23 cellular contexts compared by ENCODE assay signal in the genomic region with DNA sequence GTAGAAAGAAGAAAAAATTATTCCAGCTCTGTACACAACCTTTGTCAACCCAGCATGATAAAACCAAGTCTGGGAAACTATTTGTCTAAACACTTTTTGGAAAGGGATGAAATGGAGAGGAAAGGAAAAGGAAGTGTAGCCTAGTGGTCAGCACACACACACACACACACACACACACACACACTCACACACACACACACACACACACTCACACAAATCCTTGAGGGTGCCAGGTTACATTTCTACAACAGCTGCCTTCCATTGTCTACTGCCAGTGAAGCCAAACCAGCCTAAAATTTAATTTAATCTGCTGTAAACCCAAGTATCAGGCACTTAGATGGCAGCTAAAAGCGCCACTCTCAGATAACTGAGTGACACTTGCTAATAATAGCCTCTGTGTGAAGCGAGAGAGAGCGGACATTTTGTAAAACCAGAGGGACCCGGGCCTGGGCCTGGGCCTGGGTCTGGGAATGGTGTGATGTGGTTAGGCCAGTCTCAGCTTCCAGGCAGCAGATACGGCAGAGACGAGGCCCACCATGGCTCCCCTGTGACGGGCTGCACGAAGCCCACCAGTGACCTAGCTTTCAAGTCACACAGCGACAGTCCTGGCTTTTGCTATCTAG. TPM values are rescaled to one million over a fixed set of nuclear protein-coding genes. Genes with fewer than 3 reads are reported as not detected.
DNase-seq lines count a peak whose midpoint lies in the region; ATAC-seq and TF ChIP-seq lines count a peak whose summit lies in the region.
"Had no signal": no experiment of that assay in that cellular context is flagged by ENCODE, and none has a peak within 500 bp of the region (broad histone marks: within the 10 kb centered on the region; RNA-seq: fewer than 3 reads in every experiment).

No MANE protein-coding gene starts in this region.

- no peaks in the 10 kb centered on the region for H3K9me3 ChIP-seq in SJCRH30 (replicated peaks)
- H3K9me3 ChIP-seq: adrenal gland, breast epithelium had no signal

- TF ChIP-seq CTCF in GM23338 (conservative IDR thresholded peaks at IDR 0.05; ENCODE audit: low read depth in 2 of 2) (no peak), osteocyte (IDR thresholded peaks at IDR 0.05) (no peak), progenitor cell of endocrine pancreas (IDR thresholded peaks at IDR 0.05; ENCODE audit: unreplicated experiment) (no peak)

- H3K4me1 Mint-ChIP-seq in GM23338: peaks cover 87% of the 10 kb centered on the region
- peaks cover 19% of the 10 kb centered on the region for H3K4me1 Mint-ChIP-seq in osteocyte (ENCODE audit: unreplicated experiment)
- peaks cover 22% of the 10 kb centered on the region for H3K4me1 Mint-ChIP-seq in progenitor cell of endocrine pancreas (ENCODE audit: low read depth)

- H3K27ac ChIP-seq in GM23338 (ENCODE audit: low read depth): peak overlapping the region; percentile 91
- H3K27ac ChIP-seq in SJCRH30: peak overlapping the region; percentile 36
- H3K27ac ChIP-seq: adrenal gland, breast epithelium had no signal

- H3K9me3 Mint-ChIP-seq in GM23338 (no peaks in the 10 kb centered on the region), osteocyte (ENCODE audit: unreplicated experiment) (no peaks in the 10 kb centered on the region), progenitor cell of endocrine pancreas (ENCODE audit: low read depth) (no peaks in the 10 kb centered on the region)
- H3K9me3 Mint-ChIP-seq: activated CD4-positive, alpha-beta T cell treated with anti-CD3 and anti-CD28 coated beads, Interleukin-2, amount 10 ng/mL, durations not matched to agents 7 days and 5 days had no signal

- H3K79me2 ChIP-seq in GM23338 (replicated peaks; ENCODE audit: insufficient read depth): peaks cover 99% of the 10 kb centered on the region

- intact Hi-C loops in left cardiac atrium (cut with DNase I): no loop called here

- H4K20me1 ChIP-seq in GM23338 (replicated peaks; ENCODE audit: insufficient read depth): peaks cover 31% of the 10 kb centered on the region

- H3K27ac Mint-ChIP-seq in GM23338: peak overlapping the region; percentile 90
- no peak overlapping the region for H3K27ac Mint-ChIP-seq in osteocyte (ENCODE audit: unreplicated experiment)
- H3K27ac Mint-ChIP-seq in progenitor cell of endocrine pancreas: no peak overlapping the region
- H3K27ac Mint-ChIP-seq: activated CD4-positive, alpha-beta T cell treated with anti-CD3 and anti-CD28 coated beads, Interleukin-2, amount 10 ng/mL, durations not matched to agents 7 days and 5 days had no signal

- H3K36me3 ChIP-seq in GM23338 (ENCODE audit: insufficient read depth): no peaks in the 10 kb centered on the region
- peaks cover 3% of the 10 kb centered on the region; the same call in 1 of the 2 replicates for H3K36me3 ChIP-seq in SJCRH30
- H3K36me3 ChIP-seq: adrenal gland, breast epithelium had no signal

- no peaks in the 10 kb centered on the region for H3K27me3 ChIP-seq in GM23338 (ENCODE audit: insufficient read depth)
- H3K27me3 ChIP-seq in SJCRH30: no peaks in the 10 kb centered on the region
- H3K27me3 ChIP-seq: adrenal gland, breast epithelium had no signal

- no peaks in the 10 kb centered on the region for H3F3A ChIP-seq in GM23338 (replicated peaks; ENCODE audit: low read depth)

- H3K4me2 ChIP-seq in GM23338: peak overlapping the region; percentile 64

- DNase-seq in GM23338 (ENCODE audit: low spot score) (peak; percentile 55), SJCRH30 (peak in 1 of 2 experiments; percentile 35), left cardiac atrium (no peak), osteocyte (ENCODE audit: extremely low spot score, unreplicated experiment) (peak; percentile 69), progenitor cell of endocrine pancreas (ENCODE audit: low spot score, unreplicated experiment) (no peak)
- DNase-seq: activated CD4-positive, alpha-beta T cell treated with anti-CD3 and anti-CD28 coated beads, Interleukin-2, amount 10 ng/mL, durations not matched to agents 7 days and 5 days; activated naive CD4-positive, alpha-beta T cell treated with Interleukin-2 at 50 U/mL for 16 hours; activated T-cell treated with anti-CD3 and anti-CD28 coated beads, Interleukin-2, amount 50 U/mL, for 48 hours; adrenal gland; C1 segment of cervical spinal cord; cortex of kidney; EL; kidney; NCI-H1694 treated with DMSO at 0.1 percent for 48 hours; NCI-H69; nucleus accumbens; small intestine; T-helper 2 cell had no signal

- H2AFZ ChIP-seq in GM23338: no peak overlapping the region

- H3K4me1 ChIP-seq in GM23338 (ENCODE audit: insufficient read depth): peaks cover 95% of the 10 kb centered on the region
- peaks cover 20% of the 10 kb centered on the region for H3K4me1 ChIP-seq in SJCRH30
- H3K4me1 ChIP-seq: breast epithelium had no signal

- H3K27me3 Mint-ChIP-seq in GM23338 (ENCODE audit: insufficient read depth, low read depth, poor library complexity): peaks cover 9% of the 10 kb centered on the region
- H3K27me3 Mint-ChIP-seq in osteocyte (ENCODE audit: unreplicated experiment): no peaks in the 10 kb centered on the region
- peaks cover 4% of the 10 kb centered on the region for H3K27me3 Mint-ChIP-seq in progenitor cell of endocrine pancreas

- peaks cover 24% of the 10 kb centered on the region for H3K36me3 Mint-ChIP-seq in GM23338 (ENCODE audit: low read depth)
- H3K36me3 Mint-ChIP-seq in osteocyte (ENCODE audit: unreplicated experiment): no peaks in the 10 kb centered on the region
- H3K36me3 Mint-ChIP-seq in progenitor cell of endocrine pancreas (ENCODE audit: insufficient read depth): peaks cover 10% of the 10 kb centered on the region

- H3K4me3 ChIP-seq in GM23338: peak overlapping the region; percentile 27
- no peak overlapping the region for H3K4me3 ChIP-seq in SJCRH30
- H3K4me3 ChIP-seq: adrenal gland, breast epithelium, lung had no signal

- peak overlapping the region; percentile 57 for H3K4me3 Mint-ChIP-seq in GM23338
- no peak overlapping the region for H3K4me3 Mint-ChIP-seq in osteocyte (ENCODE audit: unreplicated experiment)
- H3K4me3 Mint-ChIP-seq in progenitor cell of endocrine pancreas (ENCODE audit: low read depth): no peak overlapping the region
- H3K4me3 Mint-ChIP-seq: activated CD4-positive, alpha-beta T cell treated with anti-CD3 and anti-CD28 coated beads, Interleukin-2, amount 10 ng/mL, durations not matched to agents 7 days and 5 days had no signal

- ATAC-seq in GM23338 (peak; percentile 68), left cardiac atrium (peak; percentile 44 to 60), HG03025 (IDR thresholded peaks at IDR 0.05; ENCODE audit: low FRiP score, unreplicated experiment) (no peak), GM18867 (IDR thresholded peaks at IDR 0.05; ENCODE audit: unreplicated experiment) (no peak)
- ATAC-seq: SK-N-SH treated with all-trans-retinoic acid at 6 μM for 48 hours had no signal

- no peaks in the 10 kb centered on the region for H3K9me2 ChIP-seq in GM23338 (ENCODE audit: insufficient read depth)

TF ChIP-seq in GM23338, 12 proteins besides CTCF, POLR2A, EP300 and RAD21:
- no peak for TF ChIP-seq ZNF114 (CRISPR knock-in tag; IDR thresholded peaks at IDR 0.05)
- TF ChIP-seq, protein P1, sequence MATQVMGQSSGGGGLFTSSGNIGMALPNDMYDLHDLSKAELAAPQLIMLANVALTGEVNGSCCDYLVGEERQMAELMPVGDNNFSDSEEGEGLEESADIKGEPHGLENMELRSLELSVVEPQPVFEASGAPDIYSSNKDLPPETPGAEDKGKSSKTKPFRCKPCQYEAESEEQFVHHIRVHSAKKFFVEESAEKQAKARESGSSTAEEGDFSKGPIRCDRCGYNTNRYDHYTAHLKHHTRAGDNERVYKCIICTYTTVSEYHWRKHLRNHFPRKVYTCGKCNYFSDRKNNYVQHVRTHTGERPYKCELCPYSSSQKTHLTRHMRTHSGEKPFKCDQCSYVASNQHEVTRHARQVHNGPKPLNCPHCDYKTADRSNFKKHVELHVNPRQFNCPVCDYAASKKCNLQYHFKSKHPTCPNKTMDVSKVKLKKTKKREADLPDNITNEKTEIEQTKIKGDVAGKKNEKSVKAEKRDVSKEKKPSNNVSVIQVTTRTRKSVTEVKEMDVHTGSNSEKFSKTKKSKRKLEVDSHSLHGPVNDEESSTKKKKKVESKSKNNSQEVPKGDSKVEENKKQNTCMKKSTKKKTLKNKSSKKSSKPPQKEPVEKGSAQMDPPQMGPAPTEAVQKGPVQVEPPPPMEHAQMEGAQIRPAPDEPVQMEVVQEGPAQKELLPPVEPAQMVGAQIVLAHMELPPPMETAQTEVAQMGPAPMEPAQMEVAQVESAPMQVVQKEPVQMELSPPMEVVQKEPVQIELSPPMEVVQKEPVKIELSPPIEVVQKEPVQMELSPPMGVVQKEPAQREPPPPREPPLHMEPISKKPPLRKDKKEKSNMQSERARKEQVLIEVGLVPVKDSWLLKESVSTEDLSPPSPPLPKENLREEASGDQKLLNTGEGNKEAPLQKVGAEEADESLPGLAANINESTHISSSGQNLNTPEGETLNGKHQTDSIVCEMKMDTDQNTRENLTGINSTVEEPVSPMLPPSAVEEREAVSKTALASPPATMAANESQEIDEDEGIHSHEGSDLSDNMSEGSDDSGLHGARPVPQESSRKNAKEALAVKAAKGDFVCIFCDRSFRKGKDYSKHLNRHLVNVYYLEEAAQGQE (IDR thresholded peaks at IDR 0.05; ENCODE audit: unreplicated experiment): no peak

RNA-seq across cellular contexts. Expression of gene BCL11A, which starts 32.4 kb away (rescaled TPM):
- 49.2 and 57.5 TPM in 2 replicates for total RNA-seq in GM23338 (2014; rRNA removed; shearing (Covaris generic))
- 72.5 and 77.6 TPM in 2 replicates for polyA plus RNA-seq in GM23338 (2016; fragmentation: Nextera tagmentation; extraction: Ambion mirVana)
- 23.1 and 29.7 TPM in 2 replicates for total RNA-seq in SJCRH30 (2014; rRNA removed; shearing (Covaris generic))
- total RNA-seq in left cardiac atrium (1 to 10 TPM; 4.5 to 4.7 TPM), osteocyte (9.7 and 10.7 TPM in 2 replicates), progenitor cell of endocrine pancreas (46.2 and 47.9 TPM in 2 replicates)

Comparison
In these comparisons a context has a peak if more than half of its experiments do, and no peak if none do; other contexts are left out.
1. ATAC-seq: peak in GM23338 (single experiment) and left cardiac atrium (2 of 2); none in HG03025 (single experiment) and GM18867 (single experiment).
2. DNase-seq: peak in GM23338 (single experiment) and osteocyte (single experiment); none in left cardiac atrium (single experiment) and progenitor cell of endocrine pancreas (single experiment).